In genomic region chr22:35384973-35385588, GRCh38 we compare ENCODE assay signal across 17 cellular contexts. TPM values are rescaled to one million over a fixed set of nuclear protein-coding genes. Genes with fewer than 3 reads are reported as not detected.
DNase-seq lines count a peak whose midpoint lies in the region; ATAC-seq and TF ChIP-seq lines count a peak whose summit lies in the region.
"Had no signal": no experiment of that assay in that cellular context is flagged by ENCODE, and none has a peak within 500 bp of the region (broad histone marks: within the 10 kb centered on the region; RNA-seq: fewer than 3 reads in every experiment).

No MANE protein-coding gene starts in this region.

- H3K9me3 Mint-ChIP-seq in activated naive CD4-positive, alpha-beta T cell treated with anti-CD3 and anti-CD28 coated beads for 36 hours = no peaks in the 10 kb centered on the region

- no TSS peak for BruUV-seq in Panc1 (replicated peaks; lab: Mats Ljungman, UMichigan)

- no peak overlapping the region for H3K27ac Mint-ChIP-seq in activated naive CD4-positive, alpha-beta T cell treated with anti-CD3 and anti-CD28 coated beads for 36 hours

- H3K4me3 ChIP-seq in AG10803 (ENCODE audit: low read length) (peak overlapping the region; percentile 38), Panc1 (ENCODE audit: low read depth in 2 of 2, low read length in 2 of 2) (peak overlapping the region in 1 of 2 experiments; percentile 88; a peak in 2 of 4 replicates), neutrophil (ENCODE audit: low read depth in 1 of 2, low read length in 1 of 2) (no peak overlapping the region)
- H3K4me3 ChIP-seq: MG63, SK-N-MC had no signal

- ATAC-seq in Panc1 (no peak), left lobe of liver (peak; percentile 17), GM19463 (IDR thresholded peaks at IDR 0.05; ENCODE audit: unreplicated experiment) (no peak)
- ATAC-seq: Right ventricle myocardium inferior had no signal

- no peaks in the 10 kb centered on the region for H3K27me3 ChIP-seq in Panc1 (ENCODE audit: control insufficient read depth, insufficient read depth, low read length)
- H3K27me3 ChIP-seq in neutrophil = peaks cover 34% of the 10 kb centered on the region
- H3K27me3 ChIP-seq: MG63, Peyer's patch had no signal

- H3K9me3 ChIP-seq in Panc1 (ENCODE audit: control insufficient read depth, insufficient read depth, low read depth, low read length) (no peaks in the 10 kb centered on the region), neutrophil (no peaks in the 10 kb centered on the region)
- H3K9me3 ChIP-seq: MG63, Peyer's patch had no signal

- in situ Hi-C loops in Panc1 (cut with HindIII; ENCODE audit: low pct_unique_long_range_greater_than_20kb, low sequenced_read_pairs) = no loop called here

- H3K27ac ChIP-seq in Panc1 (ENCODE audit: low read length) (peak overlapping the region; percentile 36), neutrophil (peak overlapping the region; percentile 7)
- H3K27ac ChIP-seq: SK-N-MC had no signal

- POLR2A ChIA-PET in Panc1 (lab: Charles Lee) = no interaction called here

- TF ChIP-seq CTCF in AG10803 (conservative IDR thresholded peaks at IDR 0.05; ENCODE audit: low read length) = no peak
- no peak for TF ChIP-seq CTCF in Panc1 (IDR thresholded peaks at IDR 0.05)
- no peak for TF ChIP-seq CTCF in neutrophil (IDR thresholded peaks at IDR 0.05)

- H3K4me1 Mint-ChIP-seq in activated naive CD4-positive, alpha-beta T cell treated with anti-CD3 and anti-CD28 coated beads for 36 hours (ENCODE audit: low read depth) = peaks cover 7% of the 10 kb centered on the region

- CTCF ChIA-PET in Panc1 (lab: Charles Lee) = interaction anchor here (0.6 kb wide), 1 partner anchor 34 kb away, joined by 3 read pairs; no protein-coding TSS in a partner anchor
- CTCF ChIA-PET in activated naive CD4-positive, alpha-beta T cell treated with anti-CD3 and anti-CD28 coated beads for 36 hours (lab: Charles Lee) = no interaction called here

- no peak overlapping the region for H3K4me3 Mint-ChIP-seq in activated naive CD4-positive, alpha-beta T cell treated with anti-CD3 and anti-CD28 coated beads for 36 hours

- H3K36me3 ChIP-seq in Panc1 (ENCODE audit: control insufficient read depth, insufficient read depth, low read length) (peaks cover 2% of the 10 kb centered on the region; the same call in 1 of the 2 replicates), neutrophil (peaks cover 15% of the 10 kb centered on the region)

- H3K27me3 Mint-ChIP-seq in activated naive CD4-positive, alpha-beta T cell treated with anti-CD3 and anti-CD28 coated beads for 36 hours (ENCODE audit: low read depth) = peaks cover 39% of the 10 kb centered on the region

- H3K4me1 ChIP-seq in Panc1 (ENCODE audit: control insufficient read depth, insufficient read depth, low read length) = peaks cover 23% of the 10 kb centered on the region
- peaks cover 17 to 20% of the 10 kb centered on the region in 2 experiments for H3K4me1 ChIP-seq in neutrophil (ENCODE audit: control insufficient read depth in 1 of 2, insufficient read depth in 1 of 2, low read depth in 1 of 2, low read length in 1 of 2)

- intact Hi-C loops in Panc1 (cut with micrococcal nuclease; ENCODE audit: unreplicated experiment) = no loop called here
- intact Hi-C loops in activated naive CD4-positive, alpha-beta T cell treated with anti-CD3 and anti-CD28 coated beads for 36 hours (cut with micrococcal nuclease) = no loop called here

- H3K36me3 Mint-ChIP-seq in activated naive CD4-positive, alpha-beta T cell treated with anti-CD3 and anti-CD28 coated beads for 36 hours (ENCODE audit: low read depth) = no peaks in the 10 kb centered on the region

- DNase-seq in AG10803 (ENCODE audit: low read depth) = no peak
- DNase-seq in Panc1 (ENCODE audit: low read depth, low spot score) = no peak
- DNase-seq in left lobe of liver (ENCODE audit: low spot score) = no peak
- DNase-seq in GM19238 (ENCODE audit: insufficient read length, low spot score) = no peak
- no peak for DNase-seq in globus pallidus (ENCODE audit: low spot score)
- DNase-seq in activated naive CD4-positive, alpha-beta T cell treated with anti-CD3 and anti-CD28 coated beads for 36 hours = no peak
- DNase-seq: 8988T, C1 segment of cervical spinal cord, MG63, NCI-H1092 treated with DMSO at 0.1 percent for 48 hours, NCI-H2081 treated with DMSO at 0.1 percent for 48 hours, NCI-H510A treated with DMSO at 0.1 percent for 48 hours, Peyer's patch had no signal

RNA-seq across cellular contexts. Expression of gene HMOX1, which starts 4.2 kb away (rescaled TPM):
- total RNA-seq in Panc1 (2021; ENCODE audit: unreplicated experiment) (105 TPM), left lobe of liver (35.9 TPM)
- polyA plus RNA-seq in Panc1 (2012; ENCODE audit: insufficient read length) = 198 TPM
- total RNA-seq in activated naive CD4-positive, alpha-beta T cell treated with anti-CD3 and anti-CD28 coated beads for 36 hours = under 1 TPM; 0.15 to 0.21 TPM

RNA-seq across cellular contexts. Expression of gene MCM5, which starts 14.9 kb away (rescaled TPM):
- total RNA-seq in Panc1 (2021; ENCODE audit: unreplicated experiment) (122 TPM), left lobe of liver (9.1 TPM)
- polyA plus RNA-seq in Panc1 (2012; ENCODE audit: insufficient read length) = 119 TPM
- total RNA-seq in activated naive CD4-positive, alpha-beta T cell treated with anti-CD3 and anti-CD28 coated beads for 36 hours = 100 to 1,000 TPM; 293 to 301 TPM

Comparison
In these comparisons a context has a peak if more than half of its experiments do, and no peak if none do; other contexts are left out.
1. RNA of gene HMOX1, which starts 4.2 kb away (total RNA-seq): 105 TPM in Panc1 (single experiment) and 35.9 TPM in left lobe of liver (single experiment); 0.15 to 0.21 TPM in activated naive CD4-positive, alpha-beta T cell treated with anti-CD3 and anti-CD28 coated beads for 36 hours; every median in the first group is over 10 times any median in the second.
2. RNA of gene MCM5, which starts 14.9 kb away (total RNA-seq): 293 to 301 TPM in activated naive CD4-positive, alpha-beta T cell treated with anti-CD3 and anti-CD28 coated beads for 36 hours and 122 TPM in Panc1 (single experiment); 9.1 TPM in left lobe of liver (single experiment); every median in the first group is over 10 times any median in the second.